ENCODE assay signal across 25 cellular contexts in genomic region chr3:187702507-187703033, GRCh38. TPM values are rescaled to one million over a fixed set of nuclear protein-coding genes. Genes with fewer than 3 reads are reported as not detected.
DNase-seq lines count a peak whose midpoint lies in the region; ATAC-seq and TF ChIP-seq lines count a peak whose summit lies in the region.
"Had no signal": no experiment of that assay in that cellular context is flagged by ENCODE, and none has a peak within 500 bp of the region (broad histone marks: within the 10 kb centered on the region; RNA-seq: fewer than 3 reads in every experiment).

RTP2 (minus strand) TSS chr3:187702557; CDS start chr3:187702128, 429 bp downstream.

- no peaks in the 10 kb centered on the region for H3K79me2 ChIP-seq in SK-N-SH (ENCODE audit: insufficient read depth)

- no peak within 1 kb of the TSS for H3K9ac ChIP-seq in SK-N-SH
- no peak within 1 kb of the TSS for H3K9ac ChIP-seq in skeletal muscle tissue (ENCODE audit: low read depth in 1 of 3, low read length in 3 of 3)

- POLR2A ChIA-PET in SK-N-SH (lab: Yijun Ruan, JAX) = no interaction called here

- 0 out of 2 replicates have a peak within 1 kb of the TSS, but pooled peaks have one; percentile 35 for H2AFZ ChIP-seq in SK-N-SH (ENCODE audit: low read depth)

- H3K4me3 ChIP-seq in SK-N-SH (ENCODE audit: low read depth in 2 of 2, low read length in 1 of 2) (no peak within 1 kb of the TSS), skeletal muscle tissue (ENCODE audit: low read length in 3 of 3) (no peak within 1 kb of the TSS)
- H3K4me3 ChIP-seq: SJCRH30 had no signal

- TF ChIP-seq CTCF in SK-N-SH (IDR thresholded peaks at IDR 0.05) (no peak), mesothelial cell of epicardium (IDR thresholded peaks at IDR 0.05; ENCODE audit: unreplicated experiment) (no peak)

- no peak for TF ChIP-seq EP300 in SK-N-SH (IDR thresholded peaks at IDR 0.05; ENCODE audit: borderline replicate concordance in 1 of 2, low read depth in 1 of 2, low read length in 1 of 2)

- H3K27ac ChIP-seq in SK-N-SH (ENCODE audit: low read depth in 2 of 2, low read length in 1 of 2) = no peak within 1 kb of the TSS
- peak within 1 kb of the TSS; percentile 62 for H3K27ac ChIP-seq in skeletal muscle tissue (ENCODE audit: low read depth, low read length)
- H3K27ac ChIP-seq: SJCRH30 had no signal

- H3K36me3 ChIP-seq in SK-N-SH (replicated peaks in 1 of 2; ENCODE audit: control insufficient read depth in 1 of 2, insufficient read depth in 2 of 2, low read length in 1 of 2) (no peaks in the 10 kb centered on the region), skeletal muscle tissue (ENCODE audit: control insufficient read depth in 3 of 3, insufficient read depth in 3 of 3, low read length in 3 of 3) (no peaks in the 10 kb centered on the region)
- H3K36me3 ChIP-seq: SJCRH30 had no signal

- CTCF ChIA-PET in SK-N-SH (lab: Yijun Ruan, JAX) = interaction anchor here (1.4 to 4.3 kb wide), 5 partner anchors 13 to 384 kb away, joined by 5 to 22 read pairs (median 6); no protein-coding TSS in a partner anchor

- H3F3A ChIP-seq in SK-N-SH (replicated peaks; ENCODE audit: insufficient read depth) = no peaks in the 10 kb centered on the region

- no peaks in the 10 kb centered on the region for H3K9me3 Mint-ChIP-seq in mesothelial cell of epicardium
- H3K9me3 Mint-ChIP-seq: CD4-positive, alpha-beta T cell; IgD-negative memory B cell had no signal

- H3K27me3 Mint-ChIP-seq in mesothelial cell of epicardium (ENCODE audit: low read depth) = peaks cover 8% of the 10 kb centered on the region
- H3K27me3 Mint-ChIP-seq: CD4-positive, alpha-beta T cell; IgD-negative memory B cell had no signal

- H3K4me1 Mint-ChIP-seq in mesothelial cell of epicardium = no peaks in the 10 kb centered on the region
- H3K4me1 Mint-ChIP-seq: IgD-negative memory B cell had no signal

- 9% methylated on average over 4 of the region's 4 CpGs for WGBS in SK-N-SH (ENCODE audit: low lambda C conversion rate)

- no peak within 1 kb of the TSS for H3K27ac Mint-ChIP-seq in mesothelial cell of epicardium
- H3K27ac Mint-ChIP-seq: CD4-positive, alpha-beta T cell; IgD-negative memory B cell had no signal

- H3K36me3 Mint-ChIP-seq in mesothelial cell of epicardium = no peaks in the 10 kb centered on the region
- H3K36me3 Mint-ChIP-seq: IgD-negative memory B cell had no signal

- ATAC-seq in SK-N-SH treated with all-trans-retinoic acid at 6 μM for 48 hours = no peak
- ATAC-seq: PC-3 had no signal

- H3K4me2 ChIP-seq in SK-N-SH = no peak within 1 kb of the TSS

- H4K20me1 ChIP-seq in SK-N-SH (ENCODE audit: insufficient read depth) = no peaks in the 10 kb centered on the region

- no peak within 1 kb of the TSS for H3K4me3 Mint-ChIP-seq in mesothelial cell of epicardium
- H3K4me3 Mint-ChIP-seq: CD4-positive, alpha-beta T cell; IgD-negative memory B cell had no signal

- H3K9me3 ChIP-seq in SK-N-SH (no peaks in the 10 kb centered on the region), skeletal muscle tissue (ENCODE audit: control insufficient read depth in 3 of 3, low read length in 3 of 3) (no peaks in the 10 kb centered on the region)
- H3K9me3 ChIP-seq: Caco-2, SJCRH30 had no signal

- no peaks in the 10 kb centered on the region for H3K9me2 ChIP-seq in SK-N-SH

- H3K27me3 ChIP-seq in SK-N-SH (ENCODE audit: insufficient read depth) (peaks cover 17% of the 10 kb centered on the region; the same call in 1 of the 2 replicates), skeletal muscle tissue (ENCODE audit: control insufficient read depth in 3 of 3, insufficient read depth in 3 of 3, low read length in 3 of 3) (no peaks in the 10 kb centered on the region)
- H3K27me3 ChIP-seq: SJCRH30 had no signal

- no peak for TF ChIP-seq RAD21 in SK-N-SH (IDR thresholded peaks at IDR 0.05; ENCODE audit: low read length)

- no peak for DNase-seq in SK-N-SH
- peak; percentile 8 for DNase-seq in NCI-H526 treated with DMSO at 0.1 percent for 48 hours (lab: John Stamatoyannopoulos, UW)
- peak; percentile 38 for DNase-seq in fibroblast of peridontal ligament (ENCODE audit: extremely low read depth)
- no peak for DNase-seq in globus pallidus (ENCODE audit: low spot score)
- no peak for DNase-seq in mesothelial cell of epicardium (ENCODE audit: low spot score in 2 of 2, unreplicated experiment in 2 of 2)
- no peak for DNase-seq in activated effector memory CD4-positive, alpha-beta T cell treated with Interleukin-2 at 50 U/mL for 16 hours
- DNase-seq: 8988T; Caco-2; CD4-positive, alpha-beta T cell; DMS153; Karpas-422; MM.1S; NCI-H1092; NCI-H146; NCI-H2081 treated with DMSO at 0.1 percent for 48 hours; NCI-H774; PC-3; SJCRH30; SW 1271 had no signal

- H3K4me1 ChIP-seq in SK-N-SH (ENCODE audit: control insufficient read depth in 1 of 2, insufficient read depth in 2 of 2, low read depth in 1 of 2, low read length in 1 of 2) (no peaks in the 10 kb centered on the region), skeletal muscle tissue (ENCODE audit: control insufficient read depth in 3 of 3, insufficient read depth in 3 of 3, low read length in 3 of 3) (peaks cover 27 to 61% (median 53%) of the 10 kb centered on the region in 3 donors)
- H3K4me1 ChIP-seq: SJCRH30 had no signal

TF ChIP-seq in SK-N-SH, 30 proteins besides CTCF, POLR2A, EP300 and RAD21 (continues in another document):
- TF ChIP-seq RXRA (IDR thresholded peaks at IDR 0.05; ENCODE audit: borderline replicate concordance, low read depth) (no peak), CHD2 (IDR thresholded peaks at IDR 0.05; ENCODE audit: low read length, partially characterized antibody) (no peak), YY1 (IDR thresholded peaks at IDR 0.05; ENCODE audit: low read depth) (no peak), POLR2AphosphoS5 (IDR thresholded peaks at IDR 0.05; ENCODE audit: low read depth, low read length) (no peak), MXI1 (IDR thresholded peaks at IDR 0.05; ENCODE audit: low read depth, low read length) (no peak), JUND (IDR thresholded peaks at IDR 0.05) (no peak), USF2 (IDR thresholded peaks at IDR 0.05; ENCODE audit: borderline replicate concordance, low read depth, low read length) (no peak), FOXM1 (IDR thresholded peaks at IDR 0.05; ENCODE audit: low read depth) (no peak), NRF1 (IDR thresholded peaks at IDR 0.05; ENCODE audit: low read depth, low read length) (no peak), PBX3 (IDR thresholded peaks at IDR 0.05) (no peak), TCF12 (IDR thresholded peaks at IDR 0.05) (no peak)

TF ChIP-seq in SK-N-SH treated with all-trans-retinoic acid at 6 μM for 48 hours, 23 proteins besides CTCF, POLR2A, EP300 and RAD21:
- TF ChIP-seq CSDC2 (CRISPR knock-in tag; IDR thresholded peaks at IDR 0.05) = no peak
- TF ChIP-seq ZFP30 (CRISPR knock-in tag; IDR thresholded peaks at IDR 0.05) = no peak
- no peak for TF ChIP-seq GLIS3 (CRISPR knock-in tag; IDR thresholded peaks at IDR 0.05)
- TF ChIP-seq ZNF8 (CRISPR knock-in tag; IDR thresholded peaks at IDR 0.05) = no peak
- TF ChIP-seq TOX (CRISPR knock-in tag; IDR thresholded peaks at IDR 0.05; ENCODE audit: borderline replicate concordance) = no peak
- TF ChIP-seq RARB (CRISPR knock-in tag; IDR thresholded peaks at IDR 0.05) = no peak
- TF ChIP-seq OSR1 (CRISPR knock-in tag; IDR thresholded peaks at IDR 0.05) = no peak
- no peak for TF ChIP-seq ZC3H10 (CRISPR knock-in tag; IDR thresholded peaks at IDR 0.05)
TF ChIP-seq in SK-N-SH treated with all-trans-retinoic acid at 6 μM for 48 hours: peak in this region for 0.

RNA-seq across cellular contexts. Expression of gene RTP2, which starts in this region (rescaled TPM):
- 0.07 TPM in 1 of 2 replicates, not detected in the other for polyA plus RNA-seq in SK-N-SH (2012; rRNA removed)
- polyA plus RNA-seq in SK-N-SH (2012; cell fraction: cytosol; rRNA removed) = not detected in 2 replicates
- not detected in 2 replicates for polyA plus RNA-seq in SK-N-SH (2012; cell fraction: nucleus; rRNA removed)
- total RNA-seq in skeletal muscle tissue = not detected
- not detected in 3 replicates for total RNA-seq in mesothelial cell of epicardium
- total RNA-seq: Caco-2; CD4-positive, alpha-beta T cell; H1; NCI-H460; PC-3; SJCRH30 had no signal
- polyA plus RNA-seq: BJ, H1, IgD-negative memory B cell had no signal

Comparison
In these comparisons a context has a peak if more than half of its experiments do, and no peak if none do; other contexts are left out.
1. DNase-seq: peak in NCI-H526 treated with DMSO at 0.1 percent for 48 hours (single experiment) and fibroblast of peridontal ligament (single experiment); none in SK-N-SH (single experiment), globus pallidus (single experiment), mesothelial cell of epicardium (0 of 2) and activated effector memory CD4-positive, alpha-beta T cell treated with Interleukin-2 at 50 U/mL for 16 hours (single experiment).